In genomic region chr1:37434292-37434907, GRCh38 we compare ENCODE assay signal across 9 cellular contexts. TPM values are rescaled to one million over a fixed set of nuclear protein-coding genes. Genes with fewer than 3 reads are reported as not detected.
DNase-seq lines count a peak whose midpoint lies in the region; ATAC-seq and TF ChIP-seq lines count a peak whose summit lies in the region.
"Had no signal": no experiment of that assay in that cellular context is flagged by ENCODE, and none has a peak within 500 bp of the region (broad histone marks: within the 10 kb centered on the region; RNA-seq: fewer than 3 reads in every experiment).

No MANE protein-coding gene starts in this region.

- H3K4me2 ChIP-seq in smooth muscle cell: no peak overlapping the region

- H4K20me1 ChIP-seq in smooth muscle cell (ENCODE audit: low read depth): no peaks in the 10 kb centered on the region

- H3K4me1 ChIP-seq in adrenal gland (replicated peaks in 1 of 2) (no peaks in the 10 kb centered on the region), right cardiac atrium (ENCODE audit: control insufficient read depth, insufficient read depth, low read length) (no peaks in the 10 kb centered on the region), smooth muscle cell (ENCODE audit: low read depth) (no peaks in the 10 kb centered on the region)

- no peak overlapping the region for H3K4me3 Mint-ChIP-seq in T-helper 17 cell

- peak; percentile 88 for ATAC-seq in T-helper 17 cell
- peak; percentile 67 to 80 for ATAC-seq in right cardiac atrium
- ATAC-seq in HG03520 (IDR thresholded peaks at IDR 0.05; ENCODE audit: unreplicated experiment): no peak

- H3K4me1 Mint-ChIP-seq in T-helper 17 cell: peaks cover 7% of the 10 kb centered on the region

- peaks cover 4% of the 10 kb centered on the region for H3K36me3 Mint-ChIP-seq in T-helper 17 cell (ENCODE audit: low read depth)

- no peak for TF ChIP-seq POLR2A in adrenal gland (IDR thresholded peaks at IDR 0.05)

- intact Hi-C loops in adrenal gland (cut with DNase I) (loop anchor here (5.0 to 10.0 kb wide), 4 partner anchors 730 to 920 kb away; no protein-coding TSS in a partner anchor), right cardiac atrium (cut with DNase I) (loop anchor here (5.0 to 10.0 kb wide), 3 partner anchors 732 to 860 kb away; no protein-coding TSS in a partner anchor)

- peak; percentile 95 for TF ChIP-seq CTCF in GM12864 (IDR thresholded peaks at IDR 0.05; ENCODE audit: low read depth, low read length, missing control alignments)
- TF ChIP-seq CTCF in adrenal gland (IDR thresholded peaks at IDR 0.05): peak; percentile 77 to 93 (median 83)
- TF ChIP-seq CTCF in smooth muscle cell (IDR thresholded peaks at IDR 0.05; ENCODE audit: borderline replicate concordance, insufficient read depth, poor library complexity, severe bottlenecking): peak; percentile 89

- 0 to 2% (median 0%) methylated on average over 5 to 9 of the region's 9 CpGs for WGBS in adrenal gland, 4 donors
- under 1% methylated on average over 9 of the region's 9 CpGs for WGBS in right cardiac atrium
- 4% methylated on average over 9 of the region's 9 CpGs for WGBS in smooth muscle cell (ENCODE audit: low lambda C conversion rate)

- H2AFZ ChIP-seq in smooth muscle cell (ENCODE audit: low read depth): no peak overlapping the region

- H3K27me3 ChIP-seq in MG63 (no peaks in the 10 kb centered on the region), adrenal gland (no peaks in the 10 kb centered on the region), right cardiac atrium (ENCODE audit: control insufficient read depth, insufficient read depth) (no peaks in the 10 kb centered on the region), smooth muscle cell (ENCODE audit: low read depth) (peaks cover 36% of the 10 kb centered on the region)

- H3K27me3 Mint-ChIP-seq in T-helper 17 cell: peaks cover 63% of the 10 kb centered on the region

- H3K9me3 ChIP-seq in MG63 (no peaks in the 10 kb centered on the region), T-helper 17 cell (ENCODE audit: control insufficient read depth, low read length, poor library complexity, severe bottlenecking) (no peaks in the 10 kb centered on the region), adrenal gland (replicated peaks in 1 of 3) (no peaks in the 10 kb centered on the region), right cardiac atrium (ENCODE audit: control insufficient read depth, low read length) (no peaks in the 10 kb centered on the region), smooth muscle cell (replicated peaks; ENCODE audit: low read depth) (no peaks in the 10 kb centered on the region)

- no peaks in the 10 kb centered on the region for H3K36me3 ChIP-seq in MG63
- H3K36me3 ChIP-seq in adrenal gland (replicated peaks in 1 of 2): no peaks in the 10 kb centered on the region
- no peaks in the 10 kb centered on the region for H3K36me3 ChIP-seq in smooth muscle cell (ENCODE audit: low read depth)

- H3K9ac ChIP-seq in smooth muscle cell (ENCODE audit: low read depth): no peak overlapping the region

- H3F3A ChIP-seq in smooth muscle cell (ENCODE audit: low read depth): no peaks in the 10 kb centered on the region

- H3K27ac ChIP-seq in adrenal gland: no peak overlapping the region
- no peak overlapping the region for H3K27ac ChIP-seq in right cardiac atrium (ENCODE audit: low read length)
- no peak overlapping the region for H3K27ac ChIP-seq in smooth muscle cell (ENCODE audit: low read depth)
- H3K27ac ChIP-seq: epithelial cell of prostate had no signal

- no peak for DNase-seq in GM12864 (ENCODE audit: low read depth)
- peak; percentile 48 for DNase-seq in MG63
- DNase-seq in T-helper 17 cell: peak; percentile 33 to 70 (median 54)
- peak; percentile 43 to 80 (median 71) for DNase-seq in adrenal gland
- peak; percentile 66 to 88 (median 85) for DNase-seq in right cardiac atrium
- peak; percentile 9 for DNase-seq in smooth muscle cell (lab: John Stamatoyannopoulos, UW; ENCODE audit: unreplicated experiment)
- DNase-seq in occipital lobe (lab: John Stamatoyannopoulos, UW): no peak

- no peaks in the 10 kb centered on the region for H3K79me2 ChIP-seq in smooth muscle cell (ENCODE audit: low read depth)

- no peak overlapping the region for H3K4me3 ChIP-seq in GM12864 (ENCODE audit: low read depth, low read length)
- H3K4me3 ChIP-seq in MG63: no peak overlapping the region
- H3K4me3 ChIP-seq in adrenal gland: no peak overlapping the region
- H3K4me3 ChIP-seq in right cardiac atrium (ENCODE audit: low read length): no peak overlapping the region
- H3K4me3 ChIP-seq in smooth muscle cell: no peak overlapping the region

- peak overlapping the region; percentile 68 for H3K27ac Mint-ChIP-seq in T-helper 17 cell

RNA-seq across cellular contexts. Expression of gene ZC3H12A, which starts 40.0 kb away (rescaled TPM):
- total RNA-seq in MG63 (2014; rRNA removed; shearing (Covaris generic); ENCODE audit: low replicate concordance): 2.2 and 3.8 TPM in 2 replicates
- total RNA-seq in T-helper 17 cell (100 to 1,000 TPM; 166 to 170 TPM), adrenal gland (10 to 100 TPM in 7 of 8 donors, 1 to 10 TPM in 1; 5.8 to 53.0 (median 19.8) TPM), right cardiac atrium (10 to 100 TPM in 1 of 4 donors, 1 to 10 TPM in 3; 6.0 to 15.1 (median 8.1) TPM), smooth muscle cell (13.2 and 21.3 TPM in 2 replicates), occipital lobe (0.47 TPM)
- polyA plus RNA-seq in adrenal gland (10 to 100 TPM in 2 of 3 donors, 1 to 10 TPM in 1; 3.2 to 17.0 (median 11.8) TPM), right cardiac atrium (7.2 TPM), smooth muscle cell (29.6 and 35.8 TPM in 2 replicates)

Comparison
In these comparisons a context has a peak if more than half of its experiments do, and no peak if none do; other contexts are left out.
1. DNase-seq: peak in MG63 (single experiment), T-helper 17 cell (3 of 3), adrenal gland (7 of 7), right cardiac atrium (3 of 3) and smooth muscle cell (single experiment); none in GM12864 (single experiment) and occipital lobe (single experiment).
2. Peak in every context shown above with its lines, with median percentiles within 50 percentile points of each other: CTCF ChIP-seq.